ENCODE assay signal across 1 cellular context in genomic region chr19:33147538-33147937, GRCh38.
TF ChIP-seq lines count a peak whose summit lies in the region.

No MANE protein-coding gene starts in this region.

TF ChIP-seq in K562, 482 proteins besides CTCF, POLR2A, EP300 and RAD21:
- TF ChIP-seq ZNF655 (CRISPR knock-in tag; IDR thresholded peaks at IDR 0.05) (no peak), HNRNPUL1 (IDR thresholded peaks at IDR 0.05; ENCODE audit: low read length) (no peak), KLF6 (CRISPR knock-in tag; IDR thresholded peaks at IDR 0.05; ENCODE audit: borderline replicate concordance) (no peak), ZC3H4 (CRISPR knock-in tag; IDR thresholded peaks at IDR 0.05; ENCODE audit: borderline replicate concordance) (no peak), ATF3 (IDR thresholded peaks at IDR 0.05) (peak; percentile 34; the same call in 1 of the 2 replicates), ATF3 (CRISPR knock-in tag; conservative IDR thresholded peaks at IDR 0.05) (no peak), MCM3 (IDR thresholded peaks at IDR 0.05) (no peak)
